Comparison of ENCODE assay signal across 19 cellular contexts in the genomic region with DNA sequence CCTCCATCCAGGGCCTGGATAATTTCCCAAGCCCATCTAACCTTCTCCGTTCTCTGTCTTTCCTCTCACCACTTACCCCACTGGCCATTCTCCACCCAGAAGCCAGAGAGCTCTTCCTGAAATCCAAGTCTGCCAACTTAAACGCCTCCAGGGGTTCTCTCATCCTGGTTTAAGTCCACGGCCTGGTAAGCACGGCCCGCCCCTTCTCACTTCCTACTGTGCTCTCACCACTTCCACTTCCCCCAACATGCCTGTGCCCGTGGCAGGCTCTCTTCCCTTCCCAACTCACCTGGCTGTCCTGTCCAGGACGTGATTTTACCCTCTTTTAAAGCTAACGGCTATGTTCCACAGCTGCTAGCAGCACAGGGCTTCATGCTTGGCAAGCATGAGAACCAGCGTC. TPM values are rescaled to one million over a fixed set of nuclear protein-coding genes. Genes with fewer than 3 reads are reported as not detected.
A peak's percentile ranks its signal among the peaks of the same experiment; 100 is the strongest.
DNase-seq lines count a peak whose midpoint lies in the region; ATAC-seq and TF ChIP-seq lines count a peak whose summit lies in the region.
"Had no signal": no experiment of that assay in that cellular context is flagged by ENCODE, and none has a peak within 500 bp of the region (broad histone marks: within the 10 kb centered on the region; RNA-seq: fewer than 3 reads in every experiment).

No MANE protein-coding gene starts in this region.

- no peak for TF ChIP-seq CTCF in right atrium auricular region (IDR thresholded peaks at IDR 0.05)
- no peak for TF ChIP-seq CTCF in lower lobe of right lung (IDR thresholded peaks at IDR 0.05)
- no peak for TF ChIP-seq CTCF in upper lobe of left lung (IDR thresholded peaks at IDR 0.05)

- H3K9me3 ChIP-seq in right atrium auricular region = no peaks in the 10 kb centered on the region
- H3K9me3 ChIP-seq in T-helper 17 cell (ENCODE audit: control insufficient read depth, low read length, poor library complexity, severe bottlenecking) = no peaks in the 10 kb centered on the region
- H3K9me3 ChIP-seq in lower lobe of right lung = no peaks in the 10 kb centered on the region
- no peaks in the 10 kb centered on the region for H3K9me3 ChIP-seq in upper lobe of left lung
- H3K9me3 ChIP-seq: SJSA1, suprapubic skin had no signal

- intact Hi-C loops in Right ventricle myocardium inferior (cut with DNase I) = no loop called here
- intact Hi-C loops in lower lobe of right lung (cut with DNase I) = loop anchor here (10.0 kb wide), 1 partner anchor 77 kb away; no protein-coding TSS in a partner anchor

- H3K36me3 ChIP-seq in right atrium auricular region (no peaks in the 10 kb centered on the region), lower lobe of right lung (no peaks in the 10 kb centered on the region), upper lobe of left lung (no peaks in the 10 kb centered on the region)
- H3K36me3 ChIP-seq: neural progenitor cell, SJSA1, suprapubic skin had no signal

- peak overlapping the region; percentile 46 for H3K4me3 Mint-ChIP-seq in T-helper 17 cell
- H3K4me3 Mint-ChIP-seq: HFFc6, neural progenitor cell had no signal

- H3K27ac Mint-ChIP-seq in T-helper 17 cell = peak overlapping the region; percentile 81
- H3K27ac Mint-ChIP-seq: HFFc6, neural progenitor cell had no signal

- no peaks in the 10 kb centered on the region for H3K36me3 Mint-ChIP-seq in T-helper 17 cell (ENCODE audit: low read depth)
- H3K36me3 Mint-ChIP-seq: neural progenitor cell had no signal

- H3K4me1 Mint-ChIP-seq in T-helper 17 cell = peaks cover 29% of the 10 kb centered on the region
- H3K4me1 Mint-ChIP-seq: neural progenitor cell had no signal

- H3K27ac ChIP-seq in right atrium auricular region (no peak overlapping the region), lower lobe of right lung (no peak overlapping the region), upper lobe of left lung (peak overlapping the region in 2 of 4 donors; percentile 7 to 40)
- H3K27ac ChIP-seq: neural progenitor cell, SJSA1, suprapubic skin had no signal

- no peak overlapping the region for H3K4me3 ChIP-seq in right atrium auricular region
- H3K4me3 ChIP-seq in lower lobe of right lung = no peak overlapping the region
- no peak overlapping the region for H3K4me3 ChIP-seq in upper lobe of left lung
- H3K4me3 ChIP-seq: neural progenitor cell, SJSA1, suprapubic skin had no signal

- no peak for ATAC-seq in Right ventricle myocardium inferior
- no peak for ATAC-seq in T-helper 17 cell
- ATAC-seq in lower lobe of right lung = peak; percentile 34 to 44
- ATAC-seq in upper lobe of left lung (ENCODE audit: low FRiP score in 2 of 2) = peak; percentile 31 to 44
- no peak for ATAC-seq in GM19023 (IDR thresholded peaks at IDR 0.05; ENCODE audit: unreplicated experiment)
- ATAC-seq: esophagus mucosa, right cardiac atrium had no signal

- H3K4me1 ChIP-seq in right atrium auricular region (peaks cover 0 to 7% of the 10 kb centered on the region in 2 donors), lower lobe of right lung (no peaks in the 10 kb centered on the region), upper lobe of left lung (peaks cover 0 to 10% (median 5%) of the 10 kb centered on the region in 4 donors)
- H3K4me1 ChIP-seq: SJSA1 had no signal

- 66 to 69% methylated on average over 9 of the region's 9 CpGs for WGBS in upper lobe of left lung, 2 donors

- H3K27me3 ChIP-seq in right atrium auricular region (no peaks in the 10 kb centered on the region), lower lobe of right lung (ENCODE audit: low read depth) (no peaks in the 10 kb centered on the region), upper lobe of left lung (no peaks in the 10 kb centered on the region)
- H3K27me3 ChIP-seq: neural progenitor cell, SJSA1, suprapubic skin had no signal

- no peak for TF ChIP-seq POLR2A in upper lobe of left lung (IDR thresholded peaks at IDR 0.05)

- H3K27me3 Mint-ChIP-seq in T-helper 17 cell = peaks cover 13% of the 10 kb centered on the region

- DNase-seq in Right ventricle myocardium inferior (ENCODE audit: missing footprints) (peak; percentile 81), right atrium auricular region (ENCODE audit: low spot score) (no peak), T-helper 17 cell (no peak), lower lobe of right lung (no peak), upper lobe of left lung (peak in 1 of 2 donors; percentile 56), kidney tubule cell (ENCODE audit: low spot score) (no peak), NCI-H128 (lab: John Stamatoyannopoulos, UW; ENCODE audit: unreplicated experiment) (no peak)
- DNase-seq: activated gamma-delta T cell treated with Interleukin-2 at 50 U/mL for 16 hours, dermis blood vessel endothelial cell, GF-D8, HFFc6, NCI-H1694 treated with DMSO at 0.1 percent for 48 hours, right cardiac atrium had no signal

- TF ChIP-seq EP300 in upper lobe of left lung (IDR thresholded peaks at IDR 0.05) = no peak

RNA-seq across cellular contexts. Expression of a gene that starts 1.7 kb away (rescaled TPM):
- total RNA-seq in Right ventricle myocardium inferior (2.1 TPM), right atrium auricular region (under 1 TPM; 0.26 to 0.59 TPM), T-helper 17 cell (1 to 10 TPM in 1 of 2 donors, under 1 TPM in 1; 0.65 to 3.1 TPM), lower lobe of right lung (14.1 TPM), upper lobe of left lung (10 to 100 TPM in 1 of 6 donors, 1 to 10 TPM in 4, under 1 TPM in 1; 0.59 to 15.3 (median 2.5) TPM)
- total RNA-seq: dermis blood vessel endothelial cell, HFFc6, SJSA1 had no signal

RNA-seq across cellular contexts. Expression of a gene that starts 48.0 kb away (rescaled TPM):
- total RNA-seq in Right ventricle myocardium inferior (not detected), right atrium auricular region (not detected), T-helper 17 cell (1 to 10 TPM; 2.5 to 9.0 TPM), lower lobe of right lung (not detected), upper lobe of left lung (not detected)
- total RNA-seq: dermis blood vessel endothelial cell, HFFc6, lower leg skin, right cardiac atrium, SJSA1, suprapubic skin had no signal

Comparison
In these comparisons a context has a peak if more than half of its experiments do, and no peak if none do; other contexts are left out.
1. ATAC-seq: peak in lower lobe of right lung (2 of 2) and upper lobe of left lung (2 of 2); none in Right ventricle myocardium inferior (single experiment), T-helper 17 cell (single experiment) and GM19023 (single experiment).